Comparison of ENCODE assay signal across 18 cellular contexts in genomic region chr4:169337510-169337909, GRCh38.
DNase-seq lines count a peak whose midpoint lies in the region; ATAC-seq and TF ChIP-seq lines count a peak whose summit lies in the region.
"Had no signal": no experiment of that assay in that cellular context is flagged by ENCODE, and none has a peak within 500 bp of the region (broad histone marks: within the 10 kb centered on the region; RNA-seq: fewer than 3 reads in every experiment).

No MANE protein-coding gene starts in this region.

- peak overlapping the region; percentile 59 for H3K27ac ChIP-seq in mammary epithelial cell (ENCODE audit: insufficient read depth, low read depth, low read length)
- peak overlapping the region in 1 of 2 donors; percentile 48 for H3K27ac ChIP-seq in breast epithelium
- H3K27ac ChIP-seq: 22Rv1, neutrophil, sigmoid colon, tibial artery, VCaP had no signal

- no peaks in the 10 kb centered on the region for H3K9me3 Mint-ChIP-seq in stimulated activated memory B cell treated with anti-CD40 and anti-IgM and Interleukin-4, amounts not matched to agents 10 μg/mL and 1 μg/mL and 100 μg/mL, for 72 hours
- H3K9me3 Mint-ChIP-seq: activated T-helper 2 cell treated with anti-CD3 and anti-CD28 coated beads, Interferon-gamma antibody, Interleukin-2, Interleukin-4, amounts not matched to agents 10 μg/mL and 5 μg/mL and 100 μg/mL, durations not matched to agents 14 hours and 24 hours and 36 hours had no signal

- no peaks in the 10 kb centered on the region for H4K20me1 ChIP-seq in mammary epithelial cell (ENCODE audit: insufficient read depth, low read length)

- in situ Hi-C loops in mammary epithelial cell (cut with MboI; ENCODE audit: low sequenced_read_pairs in 2 of 2) = no loop called here

- peaks cover 38% of the 10 kb centered on the region for H3K4me1 ChIP-seq in mammary epithelial cell (ENCODE audit: insufficient read depth, low read length)
- H3K4me1 ChIP-seq in breast epithelium = no peaks in the 10 kb centered on the region
- H3K4me1 ChIP-seq: sigmoid colon, tibial artery had no signal

- H3K36me3 ChIP-seq in mammary epithelial cell (ENCODE audit: insufficient read depth, low read length) (no peaks in the 10 kb centered on the region), breast epithelium (no peaks in the 10 kb centered on the region)
- H3K36me3 ChIP-seq: neutrophil, sigmoid colon, tibial artery had no signal

- no peaks in the 10 kb centered on the region for H3K27me3 ChIP-seq in mammary epithelial cell (ENCODE audit: insufficient read depth, low read length)
- H3K27me3 ChIP-seq in breast epithelium = no peaks in the 10 kb centered on the region
- H3K27me3 ChIP-seq: neutrophil, sigmoid colon, tibial artery had no signal

- H2AFZ ChIP-seq in mammary epithelial cell (ENCODE audit: low read depth, low read length) = peak overlapping the region; percentile 55

- no TSS peak for BruUV-seq in mammary epithelial cell (replicated peaks; lab: Mats Ljungman, UMichigan)

- H3K4me3 Mint-ChIP-seq in stimulated activated memory B cell treated with anti-CD40 and anti-IgM and Interleukin-4, amounts not matched to agents 10 μg/mL and 1 μg/mL and 100 μg/mL, for 72 hours = no peak overlapping the region
- H3K4me3 Mint-ChIP-seq: mesothelial cell of epicardium had no signal

- H3K27ac Mint-ChIP-seq in stimulated activated memory B cell treated with anti-CD40 and anti-IgM and Interleukin-4, amounts not matched to agents 10 μg/mL and 1 μg/mL and 100 μg/mL, for 72 hours = no peak overlapping the region
- H3K27ac Mint-ChIP-seq: activated T-helper 2 cell treated with anti-CD3 and anti-CD28 coated beads, Interferon-gamma antibody, Interleukin-2, Interleukin-4, amounts not matched to agents 10 μg/mL and 5 μg/mL and 100 μg/mL, durations not matched to agents 14 hours and 24 hours and 36 hours; mesothelial cell of epicardium had no signal

- no peaks in the 10 kb centered on the region for H3K79me2 ChIP-seq in mammary epithelial cell (ENCODE audit: insufficient read depth, low read length)

- intact Hi-C loops in mammary epithelial cell (cut with micrococcal nuclease) (no loop called here), breast epithelium (cut with DNase I; ENCODE audit: low total_unique reads) (no loop called here)

- CTCF ChIA-PET in mammary epithelial cell (lab: Charles Lee; ENCODE audit: low non-redundant PET) = no interaction called here

- DNase-seq in mammary epithelial cell (peak; percentile 81), breast epithelium (ENCODE audit: low spot score in 2 of 2) (no peak), cardiac fibroblast (ENCODE audit: low read depth in 2 of 2) (peak; percentile 91 to 94), iris pigment epithelial cell (ENCODE audit: low read depth) (peak; percentile 89), DMS153 treated with DMSO at 0.1 percent for 48 hours (lab: John Stamatoyannopoulos, UW; ENCODE audit: unreplicated experiment) (no peak), KG1 (lab: John Stamatoyannopoulos, UW) (no peak)
- no peak for DNase-seq in activated T-cell treated with anti-CD3 and anti-CD28 coated beads, Interleukin-2, amount 50 U/mL, for 1 hour
- DNase-seq: anterior cingulate cortex, NCI-H2081 treated with DMSO at 0.1 percent for 48 hours, NCI-H748 treated with DMSO at 0.1 percent for 48 hours, sigmoid colon, tibial artery had no signal

- H3K4me1 Mint-ChIP-seq in stimulated activated memory B cell treated with anti-CD40 and anti-IgM and Interleukin-4, amounts not matched to agents 10 μg/mL and 1 μg/mL and 100 μg/mL, for 72 hours = no peaks in the 10 kb centered on the region

- H3K9ac ChIP-seq in mammary epithelial cell (ENCODE audit: insufficient read depth, low read length) = no peak overlapping the region

- 67% methylated on average over 1 of the region's 1 CpG for WGBS in mammary epithelial cell (ENCODE audit: low coverage, missing lambda C conversion rate)

- TF ChIP-seq CTCF in mammary epithelial cell (conservative IDR thresholded peaks at IDR 0.05 in 1 of 2, IDR thresholded peaks at IDR 0.05 in 1 of 2; ENCODE audit: extremely low read depth in 1 of 2, insufficient read depth in 1 of 2, low read depth in 1 of 2, low read length in 2 of 2) = no peak
- no peak for TF ChIP-seq CTCF in breast epithelium (IDR thresholded peaks at IDR 0.05)
- TF ChIP-seq CTCF in cardiac fibroblast (IDR thresholded peaks at IDR 0.05; ENCODE audit: low read depth, low read length) = no peak

- no peak for TF ChIP-seq POLR2A in breast epithelium (IDR thresholded peaks at IDR 0.05)

- no peak overlapping the region for H3K4me2 ChIP-seq in mammary epithelial cell (ENCODE audit: insufficient read depth, low read depth, low read length)

- H3K36me3 Mint-ChIP-seq in stimulated activated memory B cell treated with anti-CD40 and anti-IgM and Interleukin-4, amounts not matched to agents 10 μg/mL and 1 μg/mL and 100 μg/mL, for 72 hours = no peaks in the 10 kb centered on the region

- H3K27me3 Mint-ChIP-seq in stimulated activated memory B cell treated with anti-CD40 and anti-IgM and Interleukin-4, amounts not matched to agents 10 μg/mL and 1 μg/mL and 100 μg/mL, for 72 hours = no peaks in the 10 kb centered on the region

- H3K9me3 ChIP-seq in mammary epithelial cell (replicated peaks; ENCODE audit: insufficient read depth, low read length) (peaks cover 9% of the 10 kb centered on the region), breast epithelium (no peaks in the 10 kb centered on the region)
- H3K9me3 ChIP-seq: neutrophil, sigmoid colon, tibial artery had no signal

- H3K4me3 ChIP-seq in mammary epithelial cell (replicated peaks in 1 of 3; ENCODE audit: insufficient read depth in 1 of 3, low read depth in 2 of 3, low read length in 3 of 3) (no peak overlapping the region), breast epithelium (no peak overlapping the region), cardiac fibroblast (replicated peaks in 1 of 2; ENCODE audit: low read depth in 2 of 2, low read length in 2 of 2) (no peak overlapping the region)
- H3K4me3 ChIP-seq: sigmoid colon, tibial artery had no signal

- no peak for ATAC-seq in stimulated activated memory B cell treated with anti-CD40 and anti-IgM and Interleukin-4, amounts not matched to agents 10 μg/mL and 1 μg/mL and 100 μg/mL, for 72 hours

- dilution Hi-C loops in mammary epithelial cell (cut with HindIII; ENCODE audit: low sequenced_read_pairs) = no loop called here

Comparison
In these comparisons a context has a peak if more than half of its experiments do, and no peak if none do; other contexts are left out.
1. DNase-seq: peak in mammary epithelial cell (single experiment), cardiac fibroblast (2 of 2) and iris pigment epithelial cell (single experiment); none in breast epithelium (0 of 2), activated T-cell treated with anti-CD3 and anti-CD28 coated beads, Interleukin-2, amount 50 U/mL, for 1 hour (single experiment), DMS153 treated with DMSO at 0.1 percent for 48 hours (single experiment) and KG1 (single experiment).